In the genomic region with DNA sequence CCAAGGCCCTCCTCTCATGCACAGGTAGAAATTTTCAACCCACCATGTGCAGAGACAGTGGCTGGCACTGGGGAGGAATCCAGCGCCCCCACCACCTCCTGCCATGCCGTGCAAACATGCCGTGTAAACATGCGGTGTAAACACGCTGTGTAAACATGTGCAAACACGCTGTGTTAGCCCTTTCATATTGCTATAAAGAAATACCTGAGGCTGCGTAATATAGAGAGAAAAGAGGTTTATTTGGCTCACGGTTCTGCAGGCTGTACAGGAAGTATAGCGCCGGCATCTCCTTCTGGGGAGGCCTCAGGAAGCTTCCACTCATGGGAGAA, we compare ENCODE assay signal across 23 cellular contexts.
A peak's percentile ranks its signal among the peaks of the same experiment; 100 is the strongest.
DNase-seq lines count a peak whose midpoint lies in the region; ATAC-seq, FAIRE-seq and TF ChIP-seq lines count a peak whose summit lies in the region.
"Had no signal": no experiment of that assay in that cellular context is flagged by ENCODE, and none has a peak within 500 bp of the region (broad histone marks: within the 10 kb centered on the region; RNA-seq: fewer than 3 reads in every experiment).

No MANE protein-coding gene starts in this region.

- H3K4me2 ChIP-seq in osteoblast (ENCODE audit: insufficient read depth, low read length): no peak overlapping the region
- H3K4me2 ChIP-seq: BLaER1, GM23338 had no signal

- H3K4me1 ChIP-seq in heart right ventricle: no peaks in the 10 kb centered on the region
- H3K4me1 ChIP-seq in lower lobe of right lung: no peaks in the 10 kb centered on the region
- H3K4me1 ChIP-seq in osteoblast (ENCODE audit: insufficient read depth, low read length): no peaks in the 10 kb centered on the region
- H3K4me1 ChIP-seq: Caco-2 had no signal

- peak; percentile 40 for FAIRE-seq in HTR-8/SVneo (lab: Jason Lieb, UNC)
- FAIRE-seq: A204.1, G401.6, GM12892, GM19239 had no signal

- H3K9me3 ChIP-seq in heart right ventricle: no peaks in the 10 kb centered on the region
- H3K9me3 ChIP-seq in lower lobe of right lung: no peaks in the 10 kb centered on the region
- no peaks in the 10 kb centered on the region for H3K9me3 ChIP-seq in osteoblast (ENCODE audit: low read depth, low read length)
- H3K9me3 ChIP-seq: BLaER1 had no signal

- intact Hi-C loops in Right ventricle myocardium inferior (cut with DNase I) (no loop called here), heart right ventricle (cut with DNase I) (no loop called here), lower lobe of right lung (cut with DNase I) (no loop called here)

- no peaks in the 10 kb centered on the region for H3K36me3 ChIP-seq in heart right ventricle
- H3K36me3 ChIP-seq in lower lobe of right lung: no peaks in the 10 kb centered on the region
- H3K36me3 ChIP-seq in osteoblast (ENCODE audit: insufficient read depth, low read length): no peaks in the 10 kb centered on the region
- H3K36me3 ChIP-seq: BLaER1 had no signal

- DNase-seq in Right ventricle myocardium inferior (ENCODE audit: missing footprints): peak; percentile 37
- no peak for DNase-seq in heart right ventricle
- DNase-seq in HTR-8/SVneo (ENCODE audit: insufficient read length, low spot score): no peak
- DNase-seq in lower lobe of right lung: peak; percentile 8
- peak; percentile 45 for DNase-seq in osteoblast (ENCODE audit: insufficient read length, low spot score, missing footprints)
- no peak for DNase-seq in NCI-H1436 (lab: John Stamatoyannopoulos, UW)
- no peak for DNase-seq in NCI-H1105 (lab: John Stamatoyannopoulos, UW)
- DNase-seq: Caco-2; CD4-positive, CD25-positive, alpha-beta regulatory T cell; CD8-positive, alpha-beta T cell; DMS153; DND-41; H9 had no signal

- H3K79me2 ChIP-seq in osteoblast (ENCODE audit: insufficient read depth, low read length): no peaks in the 10 kb centered on the region

- H3K4me3 ChIP-seq in heart right ventricle (no peak overlapping the region), lower lobe of right lung (no peak overlapping the region), osteoblast (ENCODE audit: insufficient read depth, low read length) (no peak overlapping the region)
- H3K4me3 ChIP-seq: BLaER1, GM23338 had no signal

- no peak for ATAC-seq in Right ventricle myocardium inferior
- ATAC-seq in heart right ventricle: no peak
- no peak for ATAC-seq in lower lobe of right lung
- ATAC-seq in GM19035 (IDR thresholded peaks at IDR 0.05; ENCODE audit: unreplicated experiment): no peak
- ATAC-seq: CD8-positive, alpha-beta T cell; GM23338; HCT116 had no signal

- H3K27ac ChIP-seq in heart right ventricle (no peak overlapping the region), lower lobe of right lung (no peak overlapping the region), osteoblast (ENCODE audit: low read depth, low read length) (no peak overlapping the region)
- H3K27ac ChIP-seq: 22Rv1, BLaER1, C4-2B had no signal

- WGBS in heart right ventricle, 2 donors: 92 to 93% methylated on average over 10 of the region's 10 CpGs

- H3K27me3 ChIP-seq in heart right ventricle (peaks cover 0 to 70% (median 46%) of the 10 kb centered on the region in 7 donors), lower lobe of right lung (ENCODE audit: low read depth) (peaks cover 27% of the 10 kb centered on the region), osteoblast (ENCODE audit: insufficient read depth, low read length) (no peaks in the 10 kb centered on the region)

- no peaks in the 10 kb centered on the region for H4K20me1 ChIP-seq in osteoblast (ENCODE audit: insufficient read depth, low read length)

- H2AFZ ChIP-seq in osteoblast (ENCODE audit: low read length): no peak overlapping the region
- H2AFZ ChIP-seq: GM23338 had no signal

- TF ChIP-seq CTCF in heart right ventricle (IDR thresholded peaks at IDR 0.05) (no peak), lower lobe of right lung (IDR thresholded peaks at IDR 0.05) (no peak), osteoblast (IDR thresholded peaks at IDR 0.05; ENCODE audit: extremely low read depth, low read depth, low read length) (no peak)

Comparison
In these comparisons a context has a peak if more than half of its experiments do, and no peak if none do; other contexts are left out.
1. DNase-seq: peak in Right ventricle myocardium inferior (single experiment), lower lobe of right lung (single experiment) and osteoblast (single experiment); none in heart right ventricle (0 of 2), HTR-8/SVneo (single experiment), NCI-H1436 (single experiment) and NCI-H1105 (single experiment).